ENCODE assay signal across 9 cellular contexts in genomic region chr14:72104011-72104613, GRCh38.
DNase-seq lines count a peak whose midpoint lies in the region; ATAC-seq and TF ChIP-seq lines count a peak whose summit lies in the region.
"Had no signal": no experiment of that assay in that cellular context is flagged by ENCODE, and none has a peak within 500 bp of the region (broad histone marks: within the 10 kb centered on the region; RNA-seq: fewer than 3 reads in every experiment).

No MANE protein-coding gene starts in this region.

- DNase-seq in left ventricle myocardium superior (peak; percentile 31), left cardiac atrium (no peak), RPMI7951 (ENCODE audit: low read depth) (peak; percentile 1), chondrocyte (ENCODE audit: low spot score) (no peak), NCI-H1105 (lab: John Stamatoyannopoulos, UW) (no peak), NCI-H2029 (lab: John Stamatoyannopoulos, UW) (no peak)
- peak; percentile 9 to 46 for DNase-seq in stimulated activated CD4-positive, alpha-beta T cell treated with anti-CD3 and anti-CD28 coated beads, Interleukin-12 subunit alpha, Interleukin-12 subunit beta, amount 100 ng/mL, for 24 hours (ENCODE audit: low read depth in 2 of 2)

- peaks cover 12% of the 10 kb centered on the region for H3K9me3 Mint-ChIP-seq in chondrocyte (ENCODE audit: low read depth)

- TF ChIP-seq CTCF in chondrocyte (IDR thresholded peaks at IDR 0.05), result peak; percentile 61

- intact Hi-C loops in left ventricle myocardium superior (cut with micrococcal nuclease), result no loop called here
- intact Hi-C loops in left cardiac atrium (cut with DNase I), result no loop called here

- ATAC-seq in left ventricle myocardium superior (no peak), left cardiac atrium (no peak), HG03095 (IDR thresholded peaks at IDR 0.05; ENCODE audit: unreplicated experiment) (no peak)

- H3K27me3 Mint-ChIP-seq in chondrocyte (ENCODE audit: low read depth), result peaks cover 17% of the 10 kb centered on the region

- no peak overlapping the region for H3K4me3 Mint-ChIP-seq in chondrocyte (ENCODE audit: unreplicated experiment)
- H3K4me3 Mint-ChIP-seq: activated naive CD8-positive, alpha-beta T cell had no signal

- H3K4me1 Mint-ChIP-seq in chondrocyte (ENCODE audit: low read depth), result no peaks in the 10 kb centered on the region

- no peak overlapping the region for H3K27ac Mint-ChIP-seq in chondrocyte (ENCODE audit: unreplicated experiment)
- H3K27ac Mint-ChIP-seq: activated naive CD8-positive, alpha-beta T cell had no signal

- H3K36me3 Mint-ChIP-seq in chondrocyte (ENCODE audit: low read depth), result no peaks in the 10 kb centered on the region
- H3K36me3 Mint-ChIP-seq: activated naive CD8-positive, alpha-beta T cell had no signal

Comparison
In these comparisons a context has a peak if more than half of its experiments do, and no peak if none do; other contexts are left out.
1. DNase-seq: peak in left ventricle myocardium superior (single experiment), RPMI7951 (single experiment) and stimulated activated CD4-positive, alpha-beta T cell treated with anti-CD3 and anti-CD28 coated beads, Interleukin-12 subunit alpha, Interleukin-12 subunit beta, amount 100 ng/mL, for 24 hours (2 of 2); none in left cardiac atrium (single experiment), chondrocyte (single experiment), NCI-H1105 (single experiment) and NCI-H2029 (single experiment).